22 cellular contexts compared by ENCODE assay signal in genomic region chr1:31556481-31557006, GRCh38. TPM values are rescaled to one million over a fixed set of nuclear protein-coding genes. Genes with fewer than 3 reads are reported as not detected.
DNase-seq lines count a peak whose midpoint lies in the region; ATAC-seq, FAIRE-seq and TF ChIP-seq lines count a peak whose summit lies in the region.
"Had no signal": no experiment of that assay in that cellular context is flagged by ENCODE, and none has a peak within 500 bp of the region (broad histone marks: within the 10 kb centered on the region; RNA-seq: fewer than 3 reads in every experiment).

No MANE protein-coding gene starts in this region.

- no peaks in the 10 kb centered on the region for H3K36me3 Mint-ChIP-seq in osteocyte (ENCODE audit: unreplicated experiment)

- FAIRE-seq in GM18507 (lab: Jason Lieb, UNC): peak; percentile 15
- FAIRE-seq: H54, HTR-8/SVneo, K562 had no signal

- peaks cover 2% of the 10 kb centered on the region for H3K27me3 Mint-ChIP-seq in osteocyte (ENCODE audit: unreplicated experiment)

- DNase-seq in GM18507 (ENCODE audit: extremely low spot score, insufficient read length, low read depth) (no peak), left colon (no peak), AG20443 (ENCODE audit: low spot score) (no peak), osteocyte (ENCODE audit: extremely low spot score, unreplicated experiment) (no peak), DMS114 treated with DMSO at 0.1 percent for 48 hours (lab: John Stamatoyannopoulos, UW; ENCODE audit: unreplicated experiment) (no peak), DMS 273 treated with DMSO at 0.1 percent for 48 hours (lab: John Stamatoyannopoulos, UW) (no peak)
- DNase-seq: 8988T; Calu3; CD8-positive, alpha-beta T cell; DMS153; DMS79; GF-D8; HCEC 1CT; IMR-90 had no signal

- ATAC-seq in left colon: peak; percentile 75
- ATAC-seq: CD8-positive, alpha-beta T cell; GM23338; K562 had no signal

- H3K27ac ChIP-seq in VCaP: 0 out of 2 replicates have a peak overlapping the region, but pooled peaks have one; percentile 5
- H3K27ac ChIP-seq: BLaER1 treated with 17β-estradiol and CSF1 and Interleukin-3, amounts not matched to agents 10 nM and 100 nM had no signal

- peaks cover 5% of the 10 kb centered on the region for H3K4me1 Mint-ChIP-seq in osteocyte (ENCODE audit: unreplicated experiment)
- H3K4me1 Mint-ChIP-seq: B cell, GM23338 had no signal

- intact Hi-C loops in left colon (cut with DNase I, micrococcal nuclease): no loop called here

- TF ChIP-seq CTCF in VCaP (conservative IDR thresholded peaks at IDR 0.05) (no peak), osteocyte (IDR thresholded peaks at IDR 0.05) (no peak)

- no peak overlapping the region for H3K4me3 Mint-ChIP-seq in osteocyte (ENCODE audit: unreplicated experiment)
- H3K4me3 Mint-ChIP-seq: B cell; CD8-positive, alpha-beta T cell; GM23338 had no signal

- no peaks in the 10 kb centered on the region for H3K9me3 Mint-ChIP-seq in osteocyte (ENCODE audit: unreplicated experiment)

- no peak overlapping the region for H3K27ac Mint-ChIP-seq in osteocyte (ENCODE audit: unreplicated experiment)
- H3K27ac Mint-ChIP-seq: B cell; CD8-positive, alpha-beta T cell; GM23338 had no signal

RNA-seq across cellular contexts. Expression of gene TINAGL1, which starts 19.8 kb away (rescaled TPM):
- 100 to 1,000 TPM; 135 to 139 TPM for total RNA-seq in left colon
- total RNA-seq in osteocyte: 9.2 and 10.0 TPM in 2 replicates
- total RNA-seq: A673; B cell; CD8-positive, alpha-beta T cell had no signal

Comparison
In these comparisons a context has a peak if more than half of its experiments do, and no peak if none do; other contexts are left out.
1. RNA of gene TINAGL1, which starts 19.8 kb away (total RNA-seq): 135 to 139 TPM in left colon; 9.2 to 10.0 TPM in osteocyte; every median in the first group is over 10 times any median in the second.